8 cellular contexts compared by ENCODE assay signal in the genomic region with DNA sequence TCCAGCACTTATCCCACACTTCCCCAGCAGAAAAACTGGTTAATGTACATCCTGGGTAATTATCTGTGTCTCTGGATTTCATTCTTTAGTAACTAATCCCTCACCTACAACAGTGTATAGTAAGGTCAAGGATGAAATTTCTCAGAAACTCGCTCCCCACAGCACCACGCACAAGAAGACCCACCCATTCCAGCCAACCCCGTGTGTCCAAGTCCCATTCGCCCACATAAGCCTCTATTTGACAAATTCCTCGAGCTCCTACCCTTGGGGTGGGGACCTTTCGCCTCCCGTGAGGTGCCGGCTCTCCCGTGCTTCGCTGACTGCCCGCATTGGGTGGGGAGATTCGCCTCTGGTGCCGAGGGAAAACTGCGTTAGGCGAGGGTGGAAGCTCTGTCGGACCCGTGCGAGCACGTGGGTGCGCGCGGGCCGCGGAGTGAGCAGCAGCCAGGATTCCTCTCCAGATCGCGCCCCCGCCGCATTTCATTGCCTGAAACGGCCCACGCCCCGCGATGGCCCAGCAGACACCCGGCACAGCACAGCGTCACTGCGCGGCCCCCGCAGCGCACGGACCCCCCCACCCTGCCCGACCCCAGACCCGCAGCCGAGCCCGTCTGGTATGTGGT. TPM values are rescaled to one million over a fixed set of nuclear protein-coding genes. Genes with fewer than 3 reads are reported as not detected.
DNase-seq lines count a peak whose midpoint lies in the region; ATAC-seq and TF ChIP-seq lines count a peak whose summit lies in the region.

No MANE protein-coding gene starts in this region.

- H3K36me3 Mint-ChIP-seq in activated CD8-positive, alpha-beta memory T cell treated with anti-CD3 and anti-CD28 coated beads, Interleukin-2, amount 10 ng/mL, durations not matched to agents 7 days and 5 days, result peaks cover 4% of the 10 kb centered on the region

- peak overlapping the region; percentile 42 for H2AFZ ChIP-seq in neural cell (ENCODE audit: low read depth, low read length)

- DNase-seq in KBM-7 (peak; percentile 41), erythroblast (lab: John Stamatoyannopoulos, UW) (peak; percentile 64 to 65), tibial nerve (ENCODE audit: low spot score in 2 of 2) (no peak), OCI-M2 (lab: John Stamatoyannopoulos, UW; ENCODE audit: unreplicated experiment) (no peak)
- DNase-seq in activated CD8-positive, alpha-beta memory T cell treated with anti-CD3 and anti-CD28 coated beads, Interleukin-2, amount 10 ng/mL, durations not matched to agents 7 days and 5 days, result no peak

- no peak overlapping the region for H3K27ac Mint-ChIP-seq in activated CD8-positive, alpha-beta memory T cell treated with anti-CD3 and anti-CD28 coated beads, Interleukin-2, amount 10 ng/mL, durations not matched to agents 7 days and 5 days

- no peak for TF ChIP-seq CTCF in neural cell (IDR thresholded peaks at IDR 0.05; ENCODE audit: poor library complexity, severe bottlenecking)
- TF ChIP-seq CTCF in tibial nerve (IDR thresholded peaks at IDR 0.05), result no peak

- H3K9me2 ChIP-seq in neural cell (ENCODE audit: insufficient read depth, low read length), result no peaks in the 10 kb centered on the region

- H3K4me1 ChIP-seq in BLaER1 treated with 17β-estradiol and CSF1 and Interleukin-3, amounts not matched to agents 10 nM and 100 nM, result peaks cover 0 to 8% (median 0%) of the 10 kb centered on the region in 10 experiments; a peak in 5 of 20 replicates
- H3K4me1 ChIP-seq in tibial nerve, result peaks cover 0 to 16% (median 4%) of the 10 kb centered on the region in 4 donors

- peaks cover 0 to 11% (median 0%) of the 10 kb centered on the region in 11 experiments; a peak in 9 of 22 replicates for H3K9me3 ChIP-seq in BLaER1 treated with 17β-estradiol and CSF1 and Interleukin-3, amounts not matched to agents 10 nM and 100 nM (replicated peaks in 1 of 11)
- H3K9me3 ChIP-seq in neural cell (ENCODE audit: low read length) (no peaks in the 10 kb centered on the region), tibial nerve (no peaks in the 10 kb centered on the region)

- TF ChIP-seq POLR2A in erythroblast (IDR thresholded peaks at IDR 0.05; ENCODE audit: low read length) (no peak), tibial nerve (IDR thresholded peaks at IDR 0.05) (peak in 1 of 2 donors; percentile 20)

- H3K27me3 ChIP-seq in BLaER1 treated with 17β-estradiol and CSF1 and Interleukin-3, amounts not matched to agents 10 nM and 100 nM, result peaks cover 32 to 50% (median 43%) of the 10 kb centered on the region in 11 experiments
- peaks cover 30% of the 10 kb centered on the region for H3K27me3 ChIP-seq in neural cell (ENCODE audit: insufficient read depth, low read depth, low read length)
- peaks cover 0 to 6% of the 10 kb centered on the region in 2 donors for H3K27me3 ChIP-seq in tibial nerve

- H3K4me1 Mint-ChIP-seq in activated CD8-positive, alpha-beta memory T cell treated with anti-CD3 and anti-CD28 coated beads, Interleukin-2, amount 10 ng/mL, durations not matched to agents 7 days and 5 days, result peaks cover 14% of the 10 kb centered on the region

- ATAC-seq in GM21423 (IDR thresholded peaks at IDR 0.05; ENCODE audit: unreplicated experiment), result peak; percentile 10
- ATAC-seq in activated CD8-positive, alpha-beta memory T cell treated with anti-CD3 and anti-CD28 coated beads, Interleukin-2, amount 10 ng/mL, durations not matched to agents 7 days and 5 days, result peak; percentile 24

- H4K20me1 ChIP-seq in BLaER1 treated with 17β-estradiol and CSF1 and Interleukin-3, amounts not matched to agents 10 nM and 100 nM, result no peaks in the 10 kb centered on the region
- H4K20me1 ChIP-seq in neural cell (ENCODE audit: insufficient read depth), result no peaks in the 10 kb centered on the region

- peaks cover 48% of the 10 kb centered on the region for H3K27me3 Mint-ChIP-seq in activated CD8-positive, alpha-beta memory T cell treated with anti-CD3 and anti-CD28 coated beads, Interleukin-2, amount 10 ng/mL, durations not matched to agents 7 days and 5 days

- H3K4me3 Mint-ChIP-seq in activated CD8-positive, alpha-beta memory T cell treated with anti-CD3 and anti-CD28 coated beads, Interleukin-2, amount 10 ng/mL, durations not matched to agents 7 days and 5 days, result peak overlapping the region; percentile 89

- no peak overlapping the region for H3K27ac ChIP-seq in BLaER1 treated with 17β-estradiol and CSF1 and Interleukin-3, amounts not matched to agents 10 nM and 100 nM
- H3K27ac ChIP-seq in neural cell (ENCODE audit: low read length) (no peak overlapping the region), tibial nerve (peak overlapping the region; percentile 19 to 87 (median 66))

- H3F3A ChIP-seq in neural cell (ENCODE audit: insufficient read depth, low read length, poor library complexity, severe bottlenecking), result no peaks in the 10 kb centered on the region

- no peaks in the 10 kb centered on the region for H3K36me3 ChIP-seq in BLaER1 treated with 17β-estradiol and CSF1 and Interleukin-3, amounts not matched to agents 10 nM and 100 nM
- no peaks in the 10 kb centered on the region for H3K36me3 ChIP-seq in neural cell (ENCODE audit: insufficient read depth, low read length)
- H3K36me3 ChIP-seq in tibial nerve, result no peaks in the 10 kb centered on the region

- peak overlapping the region; percentile 54 to 72 (median 66) for H3K4me3 ChIP-seq in BLaER1 treated with 17β-estradiol and CSF1 and Interleukin-3, amounts not matched to agents 10 nM and 100 nM
- H3K4me3 ChIP-seq in neural cell (ENCODE audit: low read length) (peak overlapping the region; percentile 87), tibial nerve (peak overlapping the region; percentile 33 to 87 (median 66))

- H3K79me2 ChIP-seq in neural cell (replicated peaks; ENCODE audit: insufficient read depth, low read length), result no peaks in the 10 kb centered on the region

- peak overlapping the region; percentile 71 to 95 (median 88) for H3K4me2 ChIP-seq in BLaER1 treated with 17β-estradiol and CSF1 and Interleukin-3, amounts not matched to agents 10 nM and 100 nM
- H3K4me2 ChIP-seq in neural cell (ENCODE audit: low read length), result peak overlapping the region; percentile 99

- H3K9ac ChIP-seq in BLaER1 treated with 17β-estradiol and CSF1 and Interleukin-3, amounts not matched to agents 10 nM and 100 nM, result peak overlapping the region in 10 of 11 experiments; percentile 2 to 60 (median 52); a peak in 16 of 22 replicates
- peak overlapping the region; percentile 33 for H3K9ac ChIP-seq in neural cell (ENCODE audit: low read length)

- TF ChIP-seq EP300 in neural cell (conservative IDR thresholded peaks at IDR 0.05; ENCODE audit: poor library complexity, severe bottlenecking), result no peak
- TF ChIP-seq EP300 in tibial nerve (IDR thresholded peaks at IDR 0.05), result peak in 1 of 2 donors; percentile 48

- in situ Hi-C loops in KBM-7 (cut with MboI; ENCODE audit: low pct_unique_long_range_greater_than_20kb, low sequenced_read_pairs), result no loop called here

- 1 to 2% methylated on average over 13 to 41 of the region's 43 CpGs for WGBS in tibial nerve, 2 donors

- H3K9me3 Mint-ChIP-seq in activated CD8-positive, alpha-beta memory T cell treated with anti-CD3 and anti-CD28 coated beads, Interleukin-2, amount 10 ng/mL, durations not matched to agents 7 days and 5 days (ENCODE audit: low read depth), result no peaks in the 10 kb centered on the region

- CTCF ChIA-PET in activated CD8-positive, alpha-beta memory T cell treated with anti-CD3 and anti-CD28 coated beads, Interleukin-2, amount 10 ng/mL, durations not matched to agents 7 days and 5 days (lab: Charles Lee), result interaction anchor here (1.7 kb wide), 1 partner anchor 13 kb away, joined by 4 read pairs; no protein-coding TSS in a partner anchor

- TF ChIP-seq RAD21 in neural cell (conservative IDR thresholded peaks at IDR 0.05), result no peak

TF ChIP-seq in neural cell, 6 proteins besides CTCF, POLR2A, EP300 and RAD21:
- TF ChIP-seq POLR2AphosphoS5 (IDR thresholded peaks at IDR 0.05), result no peak
- TF ChIP-seq TAF1 (IDR thresholded peaks at IDR 0.05; ENCODE audit: low read depth), result no peak
- TF ChIP-seq MXI1 (conservative IDR thresholded peaks at IDR 0.05; ENCODE audit: poor library complexity, severe bottlenecking), result no peak
- TF ChIP-seq EZH2 (IDR thresholded peaks at IDR 0.05; ENCODE audit: borderline replicate concordance, insufficient read depth, low read length, poor library complexity, severe bottlenecking), result no peak
- TF ChIP-seq, protein P1, sequence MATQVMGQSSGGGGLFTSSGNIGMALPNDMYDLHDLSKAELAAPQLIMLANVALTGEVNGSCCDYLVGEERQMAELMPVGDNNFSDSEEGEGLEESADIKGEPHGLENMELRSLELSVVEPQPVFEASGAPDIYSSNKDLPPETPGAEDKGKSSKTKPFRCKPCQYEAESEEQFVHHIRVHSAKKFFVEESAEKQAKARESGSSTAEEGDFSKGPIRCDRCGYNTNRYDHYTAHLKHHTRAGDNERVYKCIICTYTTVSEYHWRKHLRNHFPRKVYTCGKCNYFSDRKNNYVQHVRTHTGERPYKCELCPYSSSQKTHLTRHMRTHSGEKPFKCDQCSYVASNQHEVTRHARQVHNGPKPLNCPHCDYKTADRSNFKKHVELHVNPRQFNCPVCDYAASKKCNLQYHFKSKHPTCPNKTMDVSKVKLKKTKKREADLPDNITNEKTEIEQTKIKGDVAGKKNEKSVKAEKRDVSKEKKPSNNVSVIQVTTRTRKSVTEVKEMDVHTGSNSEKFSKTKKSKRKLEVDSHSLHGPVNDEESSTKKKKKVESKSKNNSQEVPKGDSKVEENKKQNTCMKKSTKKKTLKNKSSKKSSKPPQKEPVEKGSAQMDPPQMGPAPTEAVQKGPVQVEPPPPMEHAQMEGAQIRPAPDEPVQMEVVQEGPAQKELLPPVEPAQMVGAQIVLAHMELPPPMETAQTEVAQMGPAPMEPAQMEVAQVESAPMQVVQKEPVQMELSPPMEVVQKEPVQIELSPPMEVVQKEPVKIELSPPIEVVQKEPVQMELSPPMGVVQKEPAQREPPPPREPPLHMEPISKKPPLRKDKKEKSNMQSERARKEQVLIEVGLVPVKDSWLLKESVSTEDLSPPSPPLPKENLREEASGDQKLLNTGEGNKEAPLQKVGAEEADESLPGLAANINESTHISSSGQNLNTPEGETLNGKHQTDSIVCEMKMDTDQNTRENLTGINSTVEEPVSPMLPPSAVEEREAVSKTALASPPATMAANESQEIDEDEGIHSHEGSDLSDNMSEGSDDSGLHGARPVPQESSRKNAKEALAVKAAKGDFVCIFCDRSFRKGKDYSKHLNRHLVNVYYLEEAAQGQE (IDR thresholded peaks at IDR 0.05; ENCODE audit: borderline replicate concordance), result no peak
- TF ChIP-seq SMC3 (conservative IDR thresholded peaks at IDR 0.05; ENCODE audit: poor library complexity), result no peak
TF ChIP-seq in neural cell: peak in this region for 0.

RNA-seq across cellular contexts. Expression of a gene that starts 0.9 kb away (rescaled TPM):
- 1 to 10 TPM in 1 of 2 experiments, under 1 TPM in 1; 0.96 to 1.1 TPM for total RNA-seq in activated CD8-positive, alpha-beta memory T cell treated with anti-CD3 and anti-CD28 coated beads, Interleukin-2, amount 10 ng/mL, durations not matched to agents 7 days and 5 days
- not detected in 2 replicates for polyA plus RNA-seq in neural cell
- polyA minus RNA-seq in neural cell, result 0.24 TPM in 1 of 2 replicates, not detected in the other
- total RNA-seq in tibial nerve, result 1 to 10 TPM; 2.4 to 5.4 (median 4.1) TPM

Comparison
In these comparisons a context has a peak if more than half of its experiments do, and no peak if none do; other contexts are left out.
1. H3K27ac ChIP-seq: peak in tibial nerve (4 of 4); none in BLaER1 treated with 17β-estradiol and CSF1 and Interleukin-3, amounts not matched to agents 10 nM and 100 nM (0 of 11) and neural cell (single experiment).
2. DNase-seq: peak in KBM-7 (single experiment) and erythroblast (2 of 2); none in activated CD8-positive, alpha-beta memory T cell treated with anti-CD3 and anti-CD28 coated beads, Interleukin-2, amount 10 ng/mL, durations not matched to agents 7 days and 5 days (single experiment), tibial nerve (0 of 2) and OCI-M2 (single experiment).
3. Peak in every context shown above with its lines, with median percentiles within 50 percentile points of each other: H3K4me3 ChIP-seq.